ENCODE assay signal across 25 cellular contexts in genomic region chr5:90807483-90807882, GRCh38.
DNase-seq lines count a peak whose midpoint lies in the region; ATAC-seq, FAIRE-seq and TF ChIP-seq lines count a peak whose summit lies in the region.
"Had no signal": no experiment of that assay in that cellular context is flagged by ENCODE, and none has a peak within 500 bp of the region (broad histone marks: within the 10 kb centered on the region; RNA-seq: fewer than 3 reads in every experiment).

No MANE protein-coding gene starts in this region.

- H4K20me1 ChIP-seq in smooth muscle cell (ENCODE audit: low read depth), result no peaks in the 10 kb centered on the region
- H4K20me1 ChIP-seq: BLaER1 had no signal

- H3K9me3 ChIP-seq in smooth muscle cell (replicated peaks; ENCODE audit: low read depth) (no peaks in the 10 kb centered on the region), kidney (ENCODE audit: control insufficient read depth in 1 of 2, low read length in 2 of 2) (no peaks in the 10 kb centered on the region)
- H3K9me3 ChIP-seq: BLaER1, Caco-2 had no signal

- intact Hi-C loops in kidney (cut with DNase I) (no loop called here), left colon (cut with DNase I, micrococcal nuclease) (no loop called here)

- H3K27ac ChIP-seq in smooth muscle cell (ENCODE audit: low read depth) (no peak overlapping the region), kidney (ENCODE audit: low read depth in 2 of 2, low read length in 2 of 2) (no peak overlapping the region)
- H3K27ac ChIP-seq: 22Rv1, BLaER1, C4-2B, GM23248 had no signal

- TF ChIP-seq CTCF in choroid plexus epithelial cell (conservative IDR thresholded peaks at IDR 0.05; ENCODE audit: low read depth, low read length), result no peak
- no peak for TF ChIP-seq CTCF in fibroblast of pulmonary artery (IDR thresholded peaks at IDR 0.05; ENCODE audit: low read length, missing control alignments)
- no peak for TF ChIP-seq CTCF in nephron progenitor cell (IDR thresholded peaks at IDR 0.05)
- TF ChIP-seq CTCF in smooth muscle cell (IDR thresholded peaks at IDR 0.05; ENCODE audit: borderline replicate concordance, insufficient read depth, poor library complexity, severe bottlenecking), result no peak
- TF ChIP-seq CTCF in type B pancreatic cell (conservative IDR thresholded peaks at IDR 0.05), result no peak
- TF ChIP-seq CTCF in kidney (IDR thresholded peaks at IDR 0.05; ENCODE audit: borderline replicate concordance, extremely low read depth, insufficient read depth), result no peak

- H3K36me3 ChIP-seq in smooth muscle cell (ENCODE audit: low read depth) (no peaks in the 10 kb centered on the region), kidney (ENCODE audit: control insufficient read depth in 1 of 2, insufficient read depth in 2 of 2, low read length in 2 of 2) (no peaks in the 10 kb centered on the region)
- H3K36me3 ChIP-seq: BLaER1 had no signal

- H3K27me3 ChIP-seq in smooth muscle cell (ENCODE audit: low read depth), result no peaks in the 10 kb centered on the region
- H3K27me3 ChIP-seq: BLaER1 had no signal

- no peaks in the 10 kb centered on the region for H3K79me2 ChIP-seq in smooth muscle cell (ENCODE audit: low read depth)

- DNase-seq in choroid plexus epithelial cell (ENCODE audit: low read depth) (peak; percentile 35), fibroblast of pulmonary artery (ENCODE audit: low read depth) (peak; percentile 18), nephron progenitor cell (no peak), smooth muscle cell (lab: John Stamatoyannopoulos, UW; ENCODE audit: unreplicated experiment) (no peak), type B pancreatic cell (ENCODE audit: extremely low spot score, unreplicated experiment) (no peak), kidney (no peak), KG1 (lab: John Stamatoyannopoulos, UW) (no peak), left colon (no peak)
- DNase-seq: Caco-2; CD4-positive, CD25-positive, alpha-beta regulatory T cell; CD8-positive, alpha-beta T cell; DMS153; DND-41; GM23248; H7; HCEC 1CT had no signal

- no peaks in the 10 kb centered on the region for H3K9me3 Mint-ChIP-seq in nephron progenitor cell
- no peaks in the 10 kb centered on the region for H3K9me3 Mint-ChIP-seq in type B pancreatic cell
- H3K9me3 Mint-ChIP-seq: CD4-positive, CD25-positive, alpha-beta regulatory T cell; CD8-positive, alpha-beta T cell had no signal

- H3K4me3 Mint-ChIP-seq in nephron progenitor cell (no peak overlapping the region), type B pancreatic cell (no peak overlapping the region)
- H3K4me3 Mint-ChIP-seq: B cell; CD4-positive, CD25-positive, alpha-beta regulatory T cell; CD8-positive, alpha-beta T cell had no signal

- H2AFZ ChIP-seq in smooth muscle cell (ENCODE audit: low read depth), result peak overlapping the region; percentile 40
- H2AFZ ChIP-seq: GM23248 had no signal

- H3K36me3 Mint-ChIP-seq in nephron progenitor cell (ENCODE audit: low read depth) (peaks cover 39% of the 10 kb centered on the region), type B pancreatic cell (peaks cover 3% of the 10 kb centered on the region)
- H3K36me3 Mint-ChIP-seq: CD4-positive, CD25-positive, alpha-beta regulatory T cell; CD8-positive, alpha-beta T cell had no signal

- H3K4me3 ChIP-seq in choroid plexus epithelial cell (ENCODE audit: low read depth, low read length) (no peak overlapping the region), fibroblast of pulmonary artery (replicated peaks; ENCODE audit: low read depth, low read length) (no peak overlapping the region), smooth muscle cell (no peak overlapping the region), kidney (ENCODE audit: low read length in 2 of 2) (no peak overlapping the region)
- H3K4me3 ChIP-seq: BLaER1, GM23248 had no signal

- no peak overlapping the region for H3K4me2 ChIP-seq in smooth muscle cell
- H3K4me2 ChIP-seq: BLaER1 had no signal

- H3K27me3 Mint-ChIP-seq in nephron progenitor cell (ENCODE audit: low read depth, poor library complexity) (no peaks in the 10 kb centered on the region), type B pancreatic cell (no peaks in the 10 kb centered on the region)
- H3K27me3 Mint-ChIP-seq: B cell; CD4-positive, CD25-positive, alpha-beta regulatory T cell had no signal

- H3F3A ChIP-seq in smooth muscle cell (ENCODE audit: low read depth), result no peaks in the 10 kb centered on the region

- WGBS in smooth muscle cell (ENCODE audit: low lambda C conversion rate), result 97% methylated on average over 6 of the region's 6 CpGs

- H3K27ac Mint-ChIP-seq in nephron progenitor cell (peak overlapping the region; percentile 92), type B pancreatic cell (no peak overlapping the region)
- H3K27ac Mint-ChIP-seq: B cell; CD4-positive, CD25-positive, alpha-beta regulatory T cell; CD8-positive, alpha-beta T cell had no signal

- H3K4me1 Mint-ChIP-seq in nephron progenitor cell (no peaks in the 10 kb centered on the region), type B pancreatic cell (ENCODE audit: unreplicated experiment) (no peaks in the 10 kb centered on the region)
- H3K4me1 Mint-ChIP-seq: B cell; CD4-positive, CD25-positive, alpha-beta regulatory T cell had no signal

- no peak overlapping the region for H3K9ac ChIP-seq in smooth muscle cell (ENCODE audit: low read depth)
- H3K9ac ChIP-seq in kidney (ENCODE audit: low read length in 2 of 2), result no peak overlapping the region
- H3K9ac ChIP-seq: BLaER1, GM23248 had no signal

- FAIRE-seq in kidney (lab: Jason Lieb, UNC), result no peak
- FAIRE-seq: A204.1, G401.6, GM12892, GM19239, H1 had no signal

- H3K4me1 ChIP-seq in smooth muscle cell (ENCODE audit: low read depth) (no peaks in the 10 kb centered on the region), kidney (ENCODE audit: control insufficient read depth in 1 of 2, insufficient read depth in 1 of 2, low read depth in 1 of 2, low read length in 2 of 2) (no peaks in the 10 kb centered on the region)
- H3K4me1 ChIP-seq: BLaER1, Caco-2 had no signal

- no peak for ATAC-seq in left colon
- ATAC-seq: CD8-positive, alpha-beta T cell had no signal

Comparison
In these comparisons a context has a peak if more than half of its experiments do, and no peak if none do; other contexts are left out.
1. DNase-seq: peak in choroid plexus epithelial cell (single experiment) and fibroblast of pulmonary artery (single experiment); none in nephron progenitor cell (single experiment), smooth muscle cell (single experiment), type B pancreatic cell (single experiment), kidney (single experiment), KG1 (single experiment) and left colon (0 of 2).